In genomic region chr1:168542978-168543377, GRCh38 we compare ENCODE assay signal across 14 cellular contexts. TPM values are rescaled to one million over a fixed set of nuclear protein-coding genes. Genes with fewer than 3 reads are reported as not detected.
DNase-seq lines count a peak whose midpoint lies in the region; ATAC-seq, FAIRE-seq and TF ChIP-seq lines count a peak whose summit lies in the region.
"Not testable (repeated sequence)": the region's sequence is repeated elsewhere in the genome, so short reads cannot be mapped to it uniquely, and the experiment has no call there.
"Had no signal": no experiment of that assay in that cellular context is flagged by ENCODE, and none has a peak within 500 bp of the region (broad histone marks: within the 10 kb centered on the region; RNA-seq: fewer than 3 reads in every experiment).

No MANE protein-coding gene starts in this region.

- not testable (repeated sequence) for H2AFZ ChIP-seq in Loucy (ENCODE audit: low read length); GM12878 (ENCODE audit: control insufficient read depth, low read depth, low read length)

- H3K9ac ChIP-seq in Loucy (ENCODE audit: low read depth, low read length, poor library complexity, severe bottlenecking), result peak overlapping the region; percentile 58
- not testable (repeated sequence) for H3K9ac ChIP-seq in GM12878 (ENCODE audit: control insufficient read depth, insufficient read depth, low read length)

- ATAC-seq in CD8-positive, alpha-beta T cell; activated CD8-positive, alpha-beta T cell treated with anti-CD3 and anti-CD28 coated beads, Interleukin-2, amount 10 ng/mL, durations not matched to agents 7 days and 5 days: not testable (repeated sequence)
- peak; percentile 85 for ATAC-seq in GM12878
- peak; percentile 38 to 80 for ATAC-seq in stimulated activated naive B cell treated with anti-CD40 and anti-IgM and Interleukin-4, amounts not matched to agents 10 μg/mL and 1 μg/mL and 100 μg/mL, for 72 hours (replicated peaks)

- H4K20me1 ChIP-seq in Loucy (ENCODE audit: insufficient read depth, low read length, poor library complexity, severe bottlenecking); GM12878 (ENCODE audit: control insufficient read depth, insufficient read depth): not testable (repeated sequence)

- not testable (repeated sequence) for FAIRE-seq in GM12878 (lab: Jason Lieb, UNC)

- not testable (repeated sequence) for H3K27me3 ChIP-seq in CD8-positive, alpha-beta T cell (ENCODE audit: insufficient read depth, low read length); Loucy (ENCODE audit: insufficient read depth, low read length, poor library complexity, severe bottlenecking); GM12878 (replicated peaks in 1 of 2; ENCODE audit: control insufficient read depth in 2 of 2, insufficient read depth in 2 of 2, low read length in 1 of 2)

- H3K36me3 Mint-ChIP-seq in CD8-positive, alpha-beta T cell, result peaks cover 19% of the 10 kb centered on the region
- H3K36me3 Mint-ChIP-seq in activated CD8-positive, alpha-beta T cell treated with anti-CD3 and anti-CD28 coated beads, Interleukin-2, amount 10 ng/mL, durations not matched to agents 7 days and 5 days (ENCODE audit: low read depth), result peaks cover 65% of the 10 kb centered on the region
- H3K36me3 Mint-ChIP-seq in activated T-helper 2 cell treated with anti-CD3 and anti-CD28 coated beads, Interferon-gamma antibody, Interleukin-2, Interleukin-4, amounts not matched to agents 10 μg/mL and 5 μg/mL and 100 μg/mL, durations not matched to agents 14 hours and 24 hours and 36 hours (ENCODE audit: low read depth), result peaks cover 30% of the 10 kb centered on the region
- H3K36me3 Mint-ChIP-seq in immature natural killer cell, result peaks cover 13 to 30% (median 18%) of the 10 kb centered on the region in 3 donors
- not testable (repeated sequence) for H3K36me3 Mint-ChIP-seq in stimulated activated naive B cell treated with anti-CD40 and anti-IgM and Interleukin-4, amounts not matched to agents 10 μg/mL and 1 μg/mL and 100 μg/mL, for 72 hours

- not testable (repeated sequence) for H3K9me3 ChIP-seq in CD8-positive, alpha-beta T cell (ENCODE audit: low read length); Loucy (ENCODE audit: insufficient read depth, low read depth, low read length); GM12878 (replicated peaks; ENCODE audit: control insufficient read depth, insufficient read depth, low read length)

- SMC1A ChIA-PET in GM12878 (lab: Charles Lee; ENCODE audit: uncharacterized antibody, unreplicated experiment), result interaction anchor here (0.7 to 2.5 kb wide), 10 partner anchors 8 to 104 kb away, joined by 3 to 28 read pairs (median 6); no protein-coding TSS in a partner anchor

- H3K27ac ChIP-seq in CD8-positive, alpha-beta T cell (ENCODE audit: low read depth, low read length); GM12878 (ENCODE audit: control insufficient read depth, insufficient read depth): not testable (repeated sequence)

- WGBS in GM12878 (ENCODE audit: insufficient coverage, insufficient replicate concordance, low lambda C conversion rate, missing lambda C conversion rate), result 11% methylated on average over 2 of the region's 2 CpGs

- intact Hi-C loops in CD8-positive, alpha-beta T cell (cut with DNase I, micrococcal nuclease), result loop anchor here in 1 of 2 experiments (2.0 kb wide), 1 partner anchor 36 kb away; no protein-coding TSS in a partner anchor
- intact Hi-C loops in activated T-helper 2 cell treated with anti-CD3 and anti-CD28 coated beads, Interferon-gamma antibody, Interleukin-2, Interleukin-4, amounts not matched to agents 10 μg/mL and 5 μg/mL and 100 μg/mL, durations not matched to agents 14 hours and 24 hours and 36 hours (cut with micrococcal nuclease); GM12878 (cut with micrococcal nuclease; ENCODE audit: unreplicated experiment): not testable (repeated sequence)

- in situ Hi-C loops in GM12878 (cut with MboI), result not testable (repeated sequence)

- not testable (repeated sequence) for H3K4me3 ChIP-seq in CD8-positive, alpha-beta T cell (ENCODE audit: low read depth, low read length); Loucy (ENCODE audit: low read length, poor library complexity, severe bottlenecking); GM12878

- not testable (repeated sequence) for TF ChIP-seq POLR2A in GM12878 (IDR thresholded peaks at IDR 0.05; ENCODE audit: low read depth, low read length)

- TF ChIP-seq CTCF in CD8-positive, alpha-beta T cell (IDR thresholded peaks at IDR 0.05); Loucy (conservative IDR thresholded peaks at IDR 0.05; ENCODE audit: low read length); GM12878 (IDR thresholded peaks at IDR 0.05 in 2 of 3, conservative IDR thresholded peaks at IDR 0.05 in 1 of 3; ENCODE audit: control insufficient read depth in 2 of 3, extremely low read depth in 1 of 3, insufficient read depth in 1 of 3, low read depth in 3 of 3, low read length in 3 of 3): not testable (repeated sequence)

- H3K27ac Mint-ChIP-seq in CD8-positive, alpha-beta T cell, result peak overlapping the region; percentile 72
- H3K27ac Mint-ChIP-seq in activated CD8-positive, alpha-beta T cell treated with anti-CD3 and anti-CD28 coated beads, Interleukin-2, amount 10 ng/mL, durations not matched to agents 7 days and 5 days, result peak overlapping the region; percentile 79
- not testable (repeated sequence) for H3K27ac Mint-ChIP-seq in activated T-helper 2 cell treated with anti-CD3 and anti-CD28 coated beads, Interferon-gamma antibody, Interleukin-2, Interleukin-4, amounts not matched to agents 10 μg/mL and 5 μg/mL and 100 μg/mL, durations not matched to agents 14 hours and 24 hours and 36 hours; stimulated activated naive B cell treated with anti-CD40 and anti-IgM and Interleukin-4, amounts not matched to agents 10 μg/mL and 1 μg/mL and 100 μg/mL, for 72 hours
- H3K27ac Mint-ChIP-seq in immature natural killer cell, result peak overlapping the region; percentile 64 to 96 (median 95)

- not testable (repeated sequence) for H3K9me3 Mint-ChIP-seq in CD8-positive, alpha-beta T cell; stimulated activated naive B cell treated with anti-CD40 and anti-IgM and Interleukin-4, amounts not matched to agents 10 μg/mL and 1 μg/mL and 100 μg/mL, for 72 hours
- peaks cover 24% of the 10 kb centered on the region for H3K9me3 Mint-ChIP-seq in activated CD8-positive, alpha-beta T cell treated with anti-CD3 and anti-CD28 coated beads, Interleukin-2, amount 10 ng/mL, durations not matched to agents 7 days and 5 days (ENCODE audit: insufficient read depth)
- H3K9me3 Mint-ChIP-seq in activated T-helper 2 cell treated with anti-CD3 and anti-CD28 coated beads, Interferon-gamma antibody, Interleukin-2, Interleukin-4, amounts not matched to agents 10 μg/mL and 5 μg/mL and 100 μg/mL, durations not matched to agents 14 hours and 24 hours and 36 hours, result peaks cover 11% of the 10 kb centered on the region
- H3K9me3 Mint-ChIP-seq in immature natural killer cell, result peaks cover 0 to 13% (median 2%) of the 10 kb centered on the region in 6 donors

- CTCF ChIA-PET in CD8-positive, alpha-beta T cell (lab: Charles Lee), result not testable (repeated sequence)
- CTCF ChIA-PET in activated CD8-positive, alpha-beta T cell treated with anti-CD3 and anti-CD28 coated beads, Interleukin-2, amount 10 ng/mL, durations not matched to agents 7 days and 5 days (lab: Charles Lee), result interaction anchor here (1.0 to 2.3 kb wide), 2 partner anchors 21 to 200 kb away, joined by 3 to 5 read pairs; no protein-coding TSS in a partner anchor
- CTCF ChIA-PET in GM12878 (lab: Yijun Ruan, JAX), result interaction anchor here (1.1 to 1.2 kb wide), 2 partner anchors 13 to 74 kb away, joined by 3 read pairs; no protein-coding TSS in a partner anchor

- not testable (repeated sequence) for H3F3A ChIP-seq in Loucy (ENCODE audit: low read depth)

- H3K4me3 Mint-ChIP-seq in CD8-positive, alpha-beta T cell, result peak overlapping the region; percentile 75
- H3K4me3 Mint-ChIP-seq in activated CD8-positive, alpha-beta T cell treated with anti-CD3 and anti-CD28 coated beads, Interleukin-2, amount 10 ng/mL, durations not matched to agents 7 days and 5 days, result peak overlapping the region; percentile 78
- H3K4me3 Mint-ChIP-seq in activated T-helper 2 cell treated with anti-CD3 and anti-CD28 coated beads, Interferon-gamma antibody, Interleukin-2, Interleukin-4, amounts not matched to agents 10 μg/mL and 5 μg/mL and 100 μg/mL, durations not matched to agents 14 hours and 24 hours and 36 hours (ENCODE audit: low read depth), result peak overlapping the region; percentile 24
- H3K4me3 Mint-ChIP-seq in immature natural killer cell, result peak overlapping the region; percentile 74 to 97 (median 94)
- not testable (repeated sequence) for H3K4me3 Mint-ChIP-seq in stimulated activated naive B cell treated with anti-CD40 and anti-IgM and Interleukin-4, amounts not matched to agents 10 μg/mL and 1 μg/mL and 100 μg/mL, for 72 hours

- not testable (repeated sequence) for H3K36me3 ChIP-seq in CD8-positive, alpha-beta T cell (ENCODE audit: insufficient read depth, low read length); Loucy (ENCODE audit: insufficient read depth, low read length); GM12878 (ENCODE audit: control insufficient read depth in 2 of 2, insufficient read depth in 2 of 2, low read length in 1 of 2)

- not testable (repeated sequence) for H3K4me1 ChIP-seq in CD8-positive, alpha-beta T cell (ENCODE audit: insufficient read depth, low read length); GM12878 (ENCODE audit: control insufficient read depth, insufficient read depth, low read length)
- peaks cover 13% of the 10 kb centered on the region for H3K4me1 ChIP-seq in Loucy (ENCODE audit: insufficient read depth, low read length, poor library complexity, severe bottlenecking)

- RAD21 ChIA-PET in GM12878 (lab: Charles Lee; ENCODE audit: unreplicated experiment), result interaction anchor here (1.6 to 3.9 kb wide), 5 partner anchors 11 to 102 kb away, joined by 4 to 26 read pairs (median 7); no protein-coding TSS in a partner anchor

- peaks cover 45% of the 10 kb centered on the region for H3K4me1 Mint-ChIP-seq in CD8-positive, alpha-beta T cell (ENCODE audit: low read depth)
- peaks cover 63% of the 10 kb centered on the region for H3K4me1 Mint-ChIP-seq in activated CD8-positive, alpha-beta T cell treated with anti-CD3 and anti-CD28 coated beads, Interleukin-2, amount 10 ng/mL, durations not matched to agents 7 days and 5 days (ENCODE audit: low read depth)
- H3K4me1 Mint-ChIP-seq in activated T-helper 2 cell treated with anti-CD3 and anti-CD28 coated beads, Interferon-gamma antibody, Interleukin-2, Interleukin-4, amounts not matched to agents 10 μg/mL and 5 μg/mL and 100 μg/mL, durations not matched to agents 14 hours and 24 hours and 36 hours (ENCODE audit: low read depth), result peaks cover 14% of the 10 kb centered on the region
- peaks cover 55 to 78% of the 10 kb centered on the region in 2 donors for H3K4me1 Mint-ChIP-seq in immature natural killer cell
- H3K4me1 Mint-ChIP-seq in stimulated activated naive B cell treated with anti-CD40 and anti-IgM and Interleukin-4, amounts not matched to agents 10 μg/mL and 1 μg/mL and 100 μg/mL, for 72 hours, result not testable (repeated sequence)

- not testable (repeated sequence) for H3K9me2 ChIP-seq in Loucy (replicated peaks; ENCODE audit: low read depth, low read length)

- not testable (repeated sequence) for H3K79me2 ChIP-seq in Loucy (ENCODE audit: insufficient read depth, low read length); GM12878 (ENCODE audit: control insufficient read depth, insufficient read depth, low read length)

- TF ChIP-seq EP300 in GM12878 (IDR thresholded peaks at IDR 0.05; ENCODE audit: borderline replicate concordance in 1 of 2, control insufficient read depth in 1 of 2, low read depth in 2 of 2, low read length in 2 of 2), result not testable (repeated sequence)

- BruUV-seq in GM12878 (replicated peaks; lab: Mats Ljungman, UMichigan), result not testable (repeated sequence)

- not testable (repeated sequence) for H3K4me2 ChIP-seq in Loucy (ENCODE audit: low read depth, low read length, poor library complexity, severe bottlenecking); GM12878 (ENCODE audit: control insufficient read depth, insufficient read depth)

- not testable (repeated sequence) for H3K27me3 Mint-ChIP-seq in CD8-positive, alpha-beta T cell (ENCODE audit: low read depth); activated CD8-positive, alpha-beta T cell treated with anti-CD3 and anti-CD28 coated beads, Interleukin-2, amount 10 ng/mL, durations not matched to agents 7 days and 5 days (ENCODE audit: low read depth); activated T-helper 2 cell treated with anti-CD3 and anti-CD28 coated beads, Interferon-gamma antibody, Interleukin-2, Interleukin-4, amounts not matched to agents 10 μg/mL and 5 μg/mL and 100 μg/mL, durations not matched to agents 14 hours and 24 hours and 36 hours (ENCODE audit: low read depth); immature natural killer cell (ENCODE audit: low read depth in 3 of 3); stimulated activated naive B cell treated with anti-CD40 and anti-IgM and Interleukin-4, amounts not matched to agents 10 μg/mL and 1 μg/mL and 100 μg/mL, for 72 hours

- POLR2A ChIA-PET in CD8-positive, alpha-beta T cell (lab: Charles Lee), result not testable (repeated sequence)
- POLR2A ChIA-PET in activated CD8-positive, alpha-beta T cell treated with anti-CD3 and anti-CD28 coated beads, Interleukin-2, amount 10 ng/mL, durations not matched to agents 7 days and 5 days (lab: Charles Lee), result interaction anchor here (1.0 to 1.3 kb wide), 2 partner anchors 23 to 35 kb away, joined by 4 to 5 read pairs; no protein-coding TSS in a partner anchor
- POLR2A ChIA-PET in GM12878 (lab: Charles Lee), result interaction anchor here (0.6 to 1.8 kb wide), 5 partner anchors 9 to 32 kb away, joined by 3 to 7 read pairs (median 5); no protein-coding TSS in a partner anchor

- TF ChIP-seq RAD21 in GM12878 (IDR thresholded peaks at IDR 0.05; ENCODE audit: insufficient read depth, low read depth, low read length), result not testable (repeated sequence)

- DNase-seq in CD8-positive, alpha-beta T cell; activated CD8-positive, alpha-beta T cell treated with anti-CD3 and anti-CD28 coated beads, Interleukin-2, amount 10 ng/mL, durations not matched to agents 7 days and 5 days; activated T-helper 2 cell treated with anti-CD3 and anti-CD28 coated beads, Interferon-gamma antibody, Interleukin-2, Interleukin-4, amounts not matched to agents 10 μg/mL and 5 μg/mL and 100 μg/mL, durations not matched to agents 14 hours and 24 hours and 36 hours (ENCODE audit: low spot score); GM12878 (ENCODE audit: low read depth, low spot score); stimulated activated naive B cell treated with anti-CD40 and anti-IgM and Interleukin-4, amounts not matched to agents 10 μg/mL and 1 μg/mL and 100 μg/mL, for 72 hours: not testable (repeated sequence)
- DNase-seq in immature natural killer cell, result peak in 1 of 3 donors; percentile 21

RNA-seq across cellular contexts. Expression of gene XCL2, which starts 0.8 kb away (rescaled TPM):
- total RNA-seq in CD8-positive, alpha-beta T cell, result 10 to 100 TPM; 18.9 to 19.5 TPM
- total RNA-seq in activated CD8-positive, alpha-beta T cell treated with anti-CD3 and anti-CD28 coated beads, Interleukin-2, amount 10 ng/mL, durations not matched to agents 7 days and 5 days, result 10 to 100 TPM; 41.2 to 41.8 TPM
- total RNA-seq in activated T-helper 2 cell treated with anti-CD3 and anti-CD28 coated beads, Interferon-gamma antibody, Interleukin-2, Interleukin-4, amounts not matched to agents 10 μg/mL and 5 μg/mL and 100 μg/mL, durations not matched to agents 14 hours and 24 hours and 36 hours, result 208 and 211 TPM in 2 replicates
- total RNA-seq in GM12878 (2013; cell fraction: nucleolus; rRNA removed), result 3.9 and 4.0 TPM in 2 replicates
- total RNA-seq in GM12878 (2014; rRNA removed) (5.3 and 6.7 TPM in 2 replicates), GM12878 (2014; rRNA removed; fragmentation: Illumina TruSeq; extraction: Trizol) (4.5 and 5.3 TPM in 2 replicates), GM12878 (2021) (2.1 and 2.4 TPM in 2 replicates)
- polyA plus RNA-seq in GM12878 (2011; ENCODE audit: low read depth), result 1.6 TPM
- polyA plus RNA-seq in GM12878 (2011; rRNA removed) (204 and 299 TPM in 2 replicates), GM12878 (2014; fragmentation: Illumina TruSeq; extraction: Trizol) (5.2 and 6.3 TPM in 2 replicates), GM12878 (2014; fragmentation: Nextera tagmentation; extraction: Ambion mirVana) (1 to 10 TPM; 3.5 to 5.0 TPM), GM12878 (2014; rRNA removed) (4.5 and 4.9 TPM in 2 replicates), GM12878 (2016; fragmentation: Nextera tagmentation; extraction: Ambion mirVana) (1 to 10 TPM in 1 of 2 experiments, under 1 TPM in 1; 0.50 to 1.2 TPM), immature natural killer cell (1,000 to 10,000 TPM in 1 of 3 donors, 100 to 1,000 TPM in 2; 537 to 1,283 (median 719) TPM)
- polyA plus RNA-seq in GM12878 (2011; cell fraction: cytosol; rRNA removed), result 523 and 1,399 TPM in 2 replicates
- 82.3 and 200 TPM in 2 replicates for polyA plus RNA-seq in GM12878 (2011; cell fraction: nucleus; rRNA removed)
- polyA plus RNA-seq in GM12878 (2012), result 0.35 and 0.56 TPM in 2 replicates
- polyA minus RNA-seq in GM12878 (2011; rRNA and poly(A)+ RNA removed), result 102 and 163 TPM in 2 replicates
- polyA minus RNA-seq in GM12878 (2011; cell fraction: cytosol; rRNA and poly(A)+ RNA removed), result 21.6 and 27.4 TPM in 2 replicates
- 16.4 and 20.8 TPM in 2 replicates for polyA minus RNA-seq in GM12878 (2011; cell fraction: nucleus; rRNA and poly(A)+ RNA removed)
- total RNA-seq: Calu3; CD4-positive, alpha-beta T cell; GM23248; H4; HepG2 had no signal
- polyA plus RNA-seq: A549, BJ, GM23248 had no signal

RNA-seq across cellular contexts. Expression of gene XCL1, which starts 33.4 kb away (rescaled TPM):
- 1 to 10 TPM; 5.3 to 6.2 TPM for total RNA-seq in CD8-positive, alpha-beta T cell
- 10 to 100 TPM; 38.3 to 41.8 TPM for total RNA-seq in activated CD8-positive, alpha-beta T cell treated with anti-CD3 and anti-CD28 coated beads, Interleukin-2, amount 10 ng/mL, durations not matched to agents 7 days and 5 days
- total RNA-seq in activated T-helper 2 cell treated with anti-CD3 and anti-CD28 coated beads, Interferon-gamma antibody, Interleukin-2, Interleukin-4, amounts not matched to agents 10 μg/mL and 5 μg/mL and 100 μg/mL, durations not matched to agents 14 hours and 24 hours and 36 hours, result 75.2 and 76.2 TPM in 2 replicates
- total RNA-seq in GM12878 (2013; cell fraction: nucleolus; rRNA removed), result 7.6 and 11.2 TPM in 2 replicates
- total RNA-seq in GM12878 (2014; rRNA removed) (9.5 and 10.1 TPM in 2 replicates), GM12878 (2014; rRNA removed; fragmentation: Illumina TruSeq; extraction: Trizol) (11.8 and 12.4 TPM in 2 replicates), GM12878 (2021) (8.8 and 10.4 TPM in 2 replicates)
- 1.3 TPM for polyA plus RNA-seq in GM12878 (2011; ENCODE audit: low read depth)
- polyA plus RNA-seq in GM12878 (2011; rRNA removed) (1,155 and 1,222 TPM in 2 replicates), GM12878 (2014; fragmentation: Illumina TruSeq; extraction: Trizol) (11.1 and 13.0 TPM in 2 replicates), GM12878 (2014; fragmentation: Nextera tagmentation; extraction: Ambion mirVana) (10 to 100 TPM; 13.7 to 17.5 TPM), GM12878 (2014; rRNA removed) (12.1 and 12.9 TPM in 2 replicates), GM12878 (2016; fragmentation: Nextera tagmentation; extraction: Ambion mirVana) (1 to 10 TPM in 1 of 2 experiments, under 1 TPM in 1; 0.68 to 1.4 TPM), immature natural killer cell (100 to 1,000 TPM in 1 of 3 donors, 10 to 100 TPM in 2; 40.1 to 123 (median 59.8) TPM)
- polyA plus RNA-seq in GM12878 (2011; cell fraction: cytosol; rRNA removed), result 732 and 1,038 TPM in 2 replicates
- polyA plus RNA-seq in GM12878 (2011; cell fraction: nucleus; rRNA removed), result 231 and 418 TPM in 2 replicates
- 0.23 and 1.2 TPM in 2 replicates for polyA plus RNA-seq in GM12878 (2012)
- 403 and 417 TPM in 2 replicates for polyA minus RNA-seq in GM12878 (2011; rRNA and poly(A)+ RNA removed)
- polyA minus RNA-seq in GM12878 (2011; cell fraction: cytosol; rRNA and poly(A)+ RNA removed), result 188 and 226 TPM in 2 replicates
- polyA minus RNA-seq in GM12878 (2011; cell fraction: nucleus; rRNA and poly(A)+ RNA removed), result 86.6 and 106 TPM in 2 replicates
- total RNA-seq: Calu3, GM23248, H4 had no signal
- polyA plus RNA-seq: A549, BJ, GM23248 had no signal
